ENCODE assay signal across 1 cellular context in the genomic region with DNA sequence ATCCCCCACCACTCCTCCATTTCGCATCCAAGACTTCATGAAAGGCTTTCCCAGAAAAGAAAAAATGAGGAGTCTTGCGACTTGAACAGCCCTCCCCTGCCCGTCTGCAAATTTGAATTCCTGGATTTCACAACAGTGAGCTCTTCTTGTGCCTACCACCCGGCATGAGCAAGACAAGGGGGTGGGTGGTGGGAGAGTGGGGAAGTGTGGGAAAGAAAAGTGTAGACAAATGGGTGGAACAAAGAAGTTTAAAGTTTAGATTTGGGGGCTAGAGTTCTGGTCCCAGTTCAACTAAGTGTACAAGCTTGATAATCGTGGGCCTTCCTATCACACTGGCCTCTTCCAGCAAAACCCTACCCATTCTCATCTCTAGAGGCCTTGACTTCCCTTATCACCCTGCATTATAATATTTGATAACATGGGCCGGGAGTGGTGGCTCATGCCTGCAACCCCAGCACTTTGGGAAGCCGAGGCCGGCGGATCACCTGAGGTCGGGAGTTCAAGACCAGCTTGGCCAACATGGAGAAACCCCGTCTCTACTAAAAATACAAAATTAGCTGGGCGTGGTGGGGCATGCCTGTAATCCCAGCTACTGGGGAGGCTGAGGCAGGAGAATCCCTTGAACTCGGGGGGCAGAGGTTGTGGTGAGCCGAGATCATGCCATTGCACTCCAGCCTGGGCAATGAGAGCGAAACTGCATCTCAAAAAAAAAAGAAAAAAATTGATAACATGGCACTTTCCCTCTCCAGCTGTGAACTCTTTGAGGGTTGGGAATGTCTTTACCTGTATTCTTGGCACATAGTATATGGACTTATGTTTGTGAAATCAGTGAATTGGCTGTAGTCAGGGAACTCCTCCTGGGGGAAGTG.
TF ChIP-seq lines count a peak whose summit lies in the region.

No MANE protein-coding gene starts in this region.

TF ChIP-seq in A549, 52 proteins besides CTCF, POLR2A, EP300 and RAD21 (continued from another document):
- TF ChIP-seq, protein P1, sequence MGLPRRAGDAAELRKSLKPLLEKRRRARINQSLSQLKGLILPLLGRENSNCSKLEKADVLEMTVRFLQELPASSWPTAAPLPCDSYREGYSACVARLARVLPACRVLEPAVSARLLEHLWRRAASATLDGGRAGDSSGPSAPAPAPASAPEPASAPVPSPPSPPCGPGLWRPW (IDR thresholded peaks at IDR 0.05), result no peak
- TF ChIP-seq CEBPB (IDR thresholded peaks at IDR 0.05) (no peak), RNF2 (IDR thresholded peaks at IDR 0.05; ENCODE audit: borderline replicate concordance, low read depth) (no peak), GATA3 (IDR thresholded peaks at IDR 0.05; ENCODE audit: borderline replicate concordance) (no peak), ZSCAN20 (CRISPR knock-in tag; IDR thresholded peaks at IDR 0.05) (no peak), CBX2 (IDR thresholded peaks at IDR 0.05; ENCODE audit: borderline replicate concordance, low read depth) (no peak), RARB (CRISPR knock-in tag; IDR thresholded peaks at IDR 0.05) (no peak), POLR2AphosphoS2 (conservative IDR thresholded peaks at IDR 0.05; ENCODE audit: low read length) (no peak), HOXB5 (CRISPR knock-in tag; IDR thresholded peaks at IDR 0.05) (no peak)
